15 cellular contexts compared by ENCODE assay signal in genomic region chr11:12319734-12320387, GRCh38. TPM values are rescaled to one million over a fixed set of nuclear protein-coding genes. Genes with fewer than 3 reads are reported as not detected.
DNase-seq lines count a peak whose midpoint lies in the region; TF ChIP-seq lines count a peak whose summit lies in the region.
"Had no signal": no experiment of that assay in that cellular context is flagged by ENCODE, and none has a peak within 500 bp of the region (broad histone marks: within the 10 kb centered on the region; RNA-seq: fewer than 3 reads in every experiment).

No MANE protein-coding gene starts in this region.

- no peak overlapping the region for H3K9ac ChIP-seq in muscle layer of colon (ENCODE audit: low read length)

- H3K4me3 ChIP-seq in muscle layer of colon (ENCODE audit: low read depth in 1 of 2, low read length in 2 of 2) (peak overlapping the region in 1 of 2 donors; percentile 7), tibial nerve (no peak overlapping the region)
- H3K4me3 ChIP-seq: skin epidermis had no signal

- no peak for TF ChIP-seq EP300 in tibial nerve (IDR thresholded peaks at IDR 0.05)

- intact Hi-C loops in cardiac septum (cut with DNase I), result no loop called here

- H3K9me3 ChIP-seq in muscle layer of colon (ENCODE audit: low read length) (peaks cover 10% of the 10 kb centered on the region), tibial nerve (peaks cover 0 to 23% (median 5%) of the 10 kb centered on the region in 4 donors)

- DNase-seq in DMS79 treated with DMSO at 0.1 percent for 48 hours (lab: John Stamatoyannopoulos, UW), result peak; percentile 94
- DNase-seq in NCI-H1092 treated with DMSO at 0.1 percent for 48 hours (lab: John Stamatoyannopoulos, UW), result peak; percentile 98
- DNase-seq in NCI-H774 (lab: John Stamatoyannopoulos, UW), result peak; percentile 58
- DNase-seq in cardiac septum (ENCODE audit: low spot score), result no peak
- no peak for DNase-seq in NOMO-1 (lab: John Stamatoyannopoulos, UW; ENCODE audit: unreplicated experiment in 2 of 2)
- DNase-seq in tibial nerve (ENCODE audit: low spot score in 2 of 2), result no peak
- no peak for DNase-seq in UCSD-AML1 (lab: John Stamatoyannopoulos, UW; ENCODE audit: unreplicated experiment)
- DNase-seq: activated CD4-positive, CD25-positive, alpha-beta regulatory T cell; activated T-cell treated with anti-CD3 and anti-CD28 coated beads, Interleukin-2, amount 50 U/mL, for 4 hours; amniotic stem cell; CD8-positive, alpha-beta memory T cell; left colon; naive thymus-derived CD8-positive, alpha-beta T cell had no signal

- H3K36me3 ChIP-seq in muscle layer of colon (ENCODE audit: insufficient read depth, low read length), result no peaks in the 10 kb centered on the region
- H3K36me3 ChIP-seq in tibial nerve, result no peaks in the 10 kb centered on the region

- H3K27ac ChIP-seq in muscle layer of colon (ENCODE audit: low read depth, low read length), result peak overlapping the region; percentile 94
- H3K27ac ChIP-seq in tibial nerve, result no peak overlapping the region
- H3K27ac ChIP-seq: skin epidermis had no signal

- 82 to 85% methylated on average over 3 of the region's 3 CpGs for WGBS in tibial nerve, 2 donors

- TF ChIP-seq CTCF in tibial nerve (IDR thresholded peaks at IDR 0.05), result no peak

- H3K4me1 ChIP-seq in muscle layer of colon (ENCODE audit: insufficient read depth, low read length) (peaks cover 51% of the 10 kb centered on the region), tibial nerve (no peaks in the 10 kb centered on the region)

- no peaks in the 10 kb centered on the region for H3K27me3 ChIP-seq in muscle layer of colon (ENCODE audit: control insufficient read depth in 1 of 2, insufficient read depth in 2 of 2, low read length in 2 of 2)
- no peaks in the 10 kb centered on the region for H3K27me3 ChIP-seq in tibial nerve

- no peak for TF ChIP-seq POLR2A in tibial nerve (IDR thresholded peaks at IDR 0.05)

RNA-seq across cellular contexts. Expression of gene PARVA, which starts 57.5 kb away (rescaled TPM):
- total RNA-seq in cardiac septum, result 70.5 TPM
- total RNA-seq in tibial nerve, result 10 to 100 TPM; 64.2 to 85.0 (median 70.5) TPM

Comparison
In these comparisons a context has a peak if more than half of its experiments do, and no peak if none do; other contexts are left out.
1. DNase-seq: peak in DMS79 treated with DMSO at 0.1 percent for 48 hours (single experiment), NCI-H1092 treated with DMSO at 0.1 percent for 48 hours (single experiment) and NCI-H774 (single experiment); none in cardiac septum (single experiment), NOMO-1 (0 of 2), tibial nerve (0 of 2) and UCSD-AML1 (single experiment).